Comparison of ENCODE assay signal across 20 cellular contexts in genomic region chr12:44763021-44763420, GRCh38.
"Had no signal": no experiment of that assay in that cellular context is flagged by ENCODE, and none has a peak within 500 bp of the region (broad histone marks: within the 10 kb centered on the region; RNA-seq: fewer than 3 reads in every experiment).

No MANE protein-coding gene starts in this region.

- H3K4me3 ChIP-seq: coronary artery, dorsolateral prefrontal cortex, esophagus muscularis mucosa, gastrocnemius medialis, heart right ventricle, left lung, lower lobe of right lung, mucosa of descending colon had no signal

- ATAC-seq: foreskin keratinocyte, gastrocnemius medialis, heart right ventricle, left cardiac atrium, left lung, left ventricle myocardium superior, lower lobe of right lung, mucosa of descending colon had no signal

- H3K4me1 ChIP-seq: esophagus muscularis mucosa, foreskin keratinocyte, gastrocnemius medialis, heart right ventricle, left lung, lower lobe of right lung had no signal

- H3K36me3 ChIP-seq: esophagus muscularis mucosa, gastrocnemius medialis, heart right ventricle, left lung, lower lobe of right lung had no signal

- H3K27me3 ChIP-seq: dorsolateral prefrontal cortex, esophagus muscularis mucosa, gastrocnemius medialis, left lung had no signal

- H3K27me3 Mint-ChIP-seq: naive B cell had no signal

- H3K27ac Mint-ChIP-seq: mesothelial cell of epicardium, naive B cell had no signal

- H3K4me3 Mint-ChIP-seq: mesothelial cell of epicardium, naive B cell had no signal

- H3K9me3 ChIP-seq: esophagus muscularis mucosa, gastrocnemius medialis, left lung, lower lobe of right lung, mucosa of descending colon had no signal

- DNase-seq: dermis blood vessel endothelial cell; dorsolateral prefrontal cortex; effector CD4-positive, alpha-beta T cell; effector memory CD4-positive, alpha-beta T cell; foreskin keratinocyte; gastrocnemius medialis; glutamatergic neuron; head of caudate nucleus; heart right ventricle; hippocampal formation; left cardiac atrium; left lung; left ventricle myocardium superior; lower lobe of right lung; mesenchymal stem cell; mucosa of descending colon; naive B cell had no signal

- H3K4me1 Mint-ChIP-seq: mesothelial cell of epicardium, naive B cell had no signal

- H3K36me3 Mint-ChIP-seq: mesothelial cell of epicardium, naive B cell had no signal

- H3K9me3 Mint-ChIP-seq: mesothelial cell of epicardium had no signal

- H3K27ac ChIP-seq: coronary artery, dorsolateral prefrontal cortex, esophagus muscularis mucosa, foreskin keratinocyte, gastrocnemius medialis, heart right ventricle, left lung, lower lobe of right lung had no signal
